ENCODE assay signal across 23 cellular contexts in genomic region chr5:177198738-177199137, GRCh38.
"Had no signal": no experiment of that assay in that cellular context is flagged by ENCODE, and none has a peak within 500 bp of the region (broad histone marks: within the 10 kb centered on the region; RNA-seq: fewer than 3 reads in every experiment).

No MANE protein-coding gene starts in this region.

- H3K27ac Mint-ChIP-seq: activated CD8-positive, alpha-beta T cell treated with anti-CD3 and anti-CD28 coated beads, Interleukin-2, amount 10 ng/mL, durations not matched to agents 7 days and 5 days; activated naive CD4-positive, alpha-beta T cell treated with anti-CD3 and anti-CD28 coated beads for 36 hours had no signal

- H3K9me3 Mint-ChIP-seq: activated naive CD4-positive, alpha-beta T cell treated with anti-CD3 and anti-CD28 coated beads for 36 hours; naive thymus-derived CD8-positive, alpha-beta T cell had no signal

- H3K4me3 Mint-ChIP-seq: activated CD8-positive, alpha-beta T cell treated with anti-CD3 and anti-CD28 coated beads, Interleukin-2, amount 10 ng/mL, durations not matched to agents 7 days and 5 days; activated naive CD4-positive, alpha-beta T cell treated with anti-CD3 and anti-CD28 coated beads for 36 hours; naive thymus-derived CD8-positive, alpha-beta T cell had no signal

- H3K4me2 ChIP-seq: hepatocyte had no signal

- H3K27ac ChIP-seq: brain microvascular endothelial cell, coronary artery, dorsolateral prefrontal cortex, gastrocnemius medialis, hepatocyte, spleen, tibial nerve, VCaP had no signal

- H3K4me3 ChIP-seq: coronary artery, dorsolateral prefrontal cortex, gastrocnemius medialis, hepatocyte, spleen, tibial nerve had no signal

- ATAC-seq: activated CD8-positive, alpha-beta T cell treated with anti-CD3 and anti-CD28 coated beads, Interleukin-2, amount 10 ng/mL, durations not matched to agents 7 days and 5 days; gastrocnemius medialis; left cardiac atrium; naive thymus-derived CD8-positive, alpha-beta T cell; right cardiac atrium had no signal

- H2AFZ ChIP-seq: hepatocyte had no signal

- H3K4me1 ChIP-seq: gastrocnemius medialis, tibial nerve had no signal

- DNase-seq: activated CD4-positive, alpha-beta T cell treated with anti-CD3 and anti-CD28 coated beads for 1 hour; activated effector memory CD4-positive, alpha-beta T cell treated with anti-CD3 and anti-CD28 coated beads, Interleukin-2, amount 50 U/mL, for 16 hours; activated naive CD4-positive, alpha-beta T cell treated with anti-CD3 and anti-CD28 coated beads for 36 hours; amniotic stem cell; brain microvascular endothelial cell; dorsolateral prefrontal cortex; effector memory CD4-positive, alpha-beta T cell; gastrocnemius medialis; islet precursor cell; left cardiac atrium; mammary epithelial cell; midbrain; naive thymus-derived CD8-positive, alpha-beta T cell; posterior cingulate gyrus; right cardiac atrium; spleen; stimulated activated naive CD4-positive, alpha-beta T cell treated with Interleukin-2 at 50 U/mL for 16 hours had no signal

- H3K9me3 ChIP-seq: gastrocnemius medialis, spleen, tibial nerve had no signal

- FAIRE-seq: astrocyte had no signal

- H3K27me3 ChIP-seq: brain microvascular endothelial cell, dorsolateral prefrontal cortex, gastrocnemius medialis, hepatocyte, spleen, tibial nerve had no signal

- H3K27me3 Mint-ChIP-seq: naive thymus-derived CD8-positive, alpha-beta T cell had no signal
